8 cellular contexts compared by ENCODE assay signal in genomic region chr4:19224820-19225219, GRCh38.
DNase-seq lines count a peak whose midpoint lies in the region; ATAC-seq and TF ChIP-seq lines count a peak whose summit lies in the region.

No MANE protein-coding gene starts in this region.

- ATAC-seq in Panc1 (0 out of 2 replicates have a peak, but pooled peaks have one; percentile 48), HG02571 (IDR thresholded peaks at IDR 0.05; ENCODE audit: unreplicated experiment) (no peak)

- POLR2A ChIA-PET in AG04450 (lab: Yijun Ruan, JAX), result no interaction called here
- POLR2A ChIA-PET in HEK293 (lab: Yijun Ruan, JAX), result no interaction called here
- POLR2A ChIA-PET in Panc1 (lab: Charles Lee), result no interaction called here

- CTCF ChIA-PET in AG04450 (lab: Charles Lee), result interaction anchor here (0.5 to 1.9 kb wide), 6 partner anchors 10 to 1312 kb away, joined by 3 to 23 read pairs (median 4); no protein-coding TSS in a partner anchor
- CTCF ChIA-PET in HEK293 (lab: Yijun Ruan, JAX), result interaction anchor here (0.7 to 1.5 kb wide), 4 partner anchors 146 to 1041 kb away, joined by 3 to 10 read pairs (median 3); no protein-coding TSS in a partner anchor
- CTCF ChIA-PET in Panc1 (lab: Charles Lee), result no interaction called here

- TF ChIP-seq POLR2A in tibial nerve (IDR thresholded peaks at IDR 0.05), result no peak

- TF ChIP-seq EP300 in tibial nerve (IDR thresholded peaks at IDR 0.05), result no peak

- intact Hi-C loops in Panc1 (cut with micrococcal nuclease; ENCODE audit: unreplicated experiment), result no loop called here

- H3K9me3 ChIP-seq in AG04450 (ENCODE audit: control insufficient read depth, insufficient read depth, low read length) (no peaks in the 10 kb centered on the region), HEK293 (ENCODE audit: control insufficient read depth, insufficient read depth, low read depth, low read length) (no peaks in the 10 kb centered on the region), Panc1 (ENCODE audit: control insufficient read depth, insufficient read depth, low read depth, low read length) (no peaks in the 10 kb centered on the region), tibial nerve (no peaks in the 10 kb centered on the region)

- H3K36me3 ChIP-seq in HEK293 (ENCODE audit: control insufficient read depth in 2 of 2, insufficient read depth in 1 of 2, low read length in 2 of 2), result no peaks in the 10 kb centered on the region
- no peaks in the 10 kb centered on the region for H3K36me3 ChIP-seq in Panc1 (ENCODE audit: control insufficient read depth, insufficient read depth, low read length)
- no peaks in the 10 kb centered on the region for H3K36me3 ChIP-seq in tibial nerve

- H3K4me3 ChIP-seq in AG04450 (ENCODE audit: low read depth, low read length) (no peak overlapping the region), HEK293 (ENCODE audit: low read depth, low read length) (no peak overlapping the region), Panc1 (ENCODE audit: low read depth in 2 of 2, low read length in 2 of 2) (no peak overlapping the region), foreskin fibroblast (ENCODE audit: low read depth in 1 of 2, low read length in 2 of 2) (no peak overlapping the region), tibial nerve (no peak overlapping the region)

- H3K4me1 ChIP-seq in HEK293 (ENCODE audit: control insufficient read depth, insufficient read depth, low read length) (no peaks in the 10 kb centered on the region), Panc1 (ENCODE audit: control insufficient read depth, insufficient read depth, low read length) (no peaks in the 10 kb centered on the region), tibial nerve (no peaks in the 10 kb centered on the region)

- WGBS in tibial nerve, 2 donors, result 20 to 24% methylated on average over 2 of the region's 2 CpGs

- TF ChIP-seq CTCF in AG04450 (IDR thresholded peaks at IDR 0.05; ENCODE audit: low read depth, low read length), result peak; percentile 39
- no peak for TF ChIP-seq CTCF in HEK293 (tag by site-specific recombination; IDR thresholded peaks at IDR 0.05)
- peak; percentile 25; the same call in 1 of the 2 replicates for TF ChIP-seq CTCF in Panc1 (IDR thresholded peaks at IDR 0.05)
- TF ChIP-seq CTCF in foreskin fibroblast (IDR thresholded peaks at IDR 0.05; ENCODE audit: low read depth, low read length), result peak; percentile 8
- TF ChIP-seq CTCF in tibial nerve (IDR thresholded peaks at IDR 0.05), result peak in 2 of 5 experiments; percentile 37 to 43

- in situ Hi-C loops in Panc1 (cut with HindIII; ENCODE audit: low pct_unique_long_range_greater_than_20kb, low sequenced_read_pairs), result no loop called here

- DNase-seq in AG04450 (ENCODE audit: low read depth, low spot score) (no peak), Panc1 (ENCODE audit: low read depth, low spot score) (no peak), foreskin fibroblast (peak in 1 of 2 donors; percentile 38), tibial nerve (ENCODE audit: low spot score in 2 of 2) (no peak)
- no peak for DNase-seq in stimulated activated CD4-positive, alpha-beta T cell treated with anti-CD3 and anti-CD28 coated beads, Interleukin-4, amount 100 ng/mL, for 4 hours
- DNase-seq in activated CD4-positive, alpha-beta T cell treated with anti-CD3 and anti-CD28 coated beads, Interleukin-2, amount 50 U/mL, for 1 hour, result no peak

- no peak overlapping the region for H3K27ac ChIP-seq in AG04450 (ENCODE audit: low read depth, low read length)
- H3K27ac ChIP-seq in HEK293 (ENCODE audit: extremely low read depth, low read depth, low read length), result no peak overlapping the region
- no peak overlapping the region for H3K27ac ChIP-seq in Panc1 (ENCODE audit: low read length)
- H3K27ac ChIP-seq in tibial nerve, result no peak overlapping the region

- H3K27me3 ChIP-seq in AG04450 (ENCODE audit: control insufficient read depth, insufficient read depth, low read length), result no peaks in the 10 kb centered on the region
- no peaks in the 10 kb centered on the region for H3K27me3 ChIP-seq in Panc1 (ENCODE audit: control insufficient read depth, insufficient read depth, low read length)
- no peaks in the 10 kb centered on the region for H3K27me3 ChIP-seq in tibial nerve

- no TSS peak for BruUV-seq in Panc1 (replicated peaks; lab: Mats Ljungman, UMichigan)

TF ChIP-seq in HEK293, 187 proteins besides CTCF, POLR2A, EP300 and RAD21:
- TF ChIP-seq PBX3 (CRISPR knock-in tag; IDR thresholded peaks at IDR 0.05) (no peak), ZNF658 (tag by site-specific recombination; IDR thresholded peaks at IDR 0.05) (no peak), ZNF654 (tag by site-specific recombination; IDR thresholded peaks at IDR 0.05; ENCODE audit: low read depth) (peak; percentile 47), ZNF366 (tag by site-specific recombination; conservative IDR thresholded peaks at IDR 0.05) (no peak), ZNF404 (tag by site-specific recombination; IDR thresholded peaks at IDR 0.05) (no peak)
